In the genomic region with DNA sequence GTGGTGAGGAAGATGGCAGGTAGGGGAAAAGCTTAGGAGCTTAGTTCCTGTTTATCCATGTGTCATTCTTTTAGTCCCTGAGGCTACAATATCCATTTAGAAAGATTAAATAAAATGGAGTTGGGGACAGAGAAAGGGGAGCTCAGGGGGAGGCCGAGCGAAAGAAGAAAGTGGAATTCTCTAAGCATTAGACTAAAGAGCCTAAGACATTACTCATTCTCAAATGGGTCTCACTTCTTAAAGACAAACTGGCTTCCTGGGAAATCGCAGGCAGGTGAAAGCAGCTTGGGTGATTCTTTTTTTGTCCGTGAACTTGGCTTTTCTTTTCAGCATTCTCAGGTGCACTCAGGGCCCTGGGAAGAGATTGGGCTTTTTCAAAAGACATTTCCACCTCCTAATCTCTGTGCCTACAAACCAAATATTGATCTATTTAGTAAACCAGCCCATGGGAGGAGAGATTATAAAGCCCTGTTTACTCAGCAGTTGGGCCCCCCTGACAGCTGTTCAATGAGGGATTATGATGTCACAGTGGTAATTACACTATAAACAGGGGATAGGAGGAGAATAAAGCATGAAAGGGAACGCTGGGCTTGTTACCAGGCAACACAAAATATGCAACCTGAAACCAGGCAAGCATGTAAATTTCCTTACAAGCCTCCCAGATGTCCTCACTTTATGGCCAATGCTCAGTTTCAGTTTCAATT, we compare ENCODE assay signal across 8 cellular contexts.
A peak's percentile ranks its signal among the peaks of the same experiment; 100 is the strongest.
DNase-seq lines count a peak whose midpoint lies in the region; ATAC-seq and TF ChIP-seq lines count a peak whose summit lies in the region.

No MANE protein-coding gene starts in this region.

- H3K27ac ChIP-seq in C4-2B = peak overlapping the region; percentile 46; the same call in 1 of the 2 replicates

- no peak for TF ChIP-seq CTCF in C4-2B (conservative IDR thresholded peaks at IDR 0.05)
- no peak for TF ChIP-seq CTCF in omental fat pad (IDR thresholded peaks at IDR 0.05)

- ATAC-seq in HG02885 (IDR thresholded peaks at IDR 0.05; ENCODE audit: poor library complexity, unreplicated experiment) = peak; percentile 32
- peak; percentile 62 for ATAC-seq in esophagus mucosa
- peak; percentile 48 for ATAC-seq in omental fat pad (ENCODE audit: low FRiP score)
- ATAC-seq in GM18861 (IDR thresholded peaks at IDR 0.05; ENCODE audit: unreplicated experiment) = no peak

- DNase-seq in NOMO-1 treated with DMSO at 0.1 percent for 48 hours (lab: John Stamatoyannopoulos, UW; ENCODE audit: unreplicated experiment) (peak; percentile 34), omental fat pad (ENCODE audit: low spot score) (no peak), GF-D8 (lab: John Stamatoyannopoulos, UW) (no peak)
- DNase-seq in activated naive CD4-positive, alpha-beta T cell treated with Interleukin-2 at 50 U/mL for 16 hours = no peak
